Comparison of ENCODE assay signal across 8 cellular contexts in genomic region chr11:94885133-94885532, GRCh38.
DNase-seq lines count a peak whose midpoint lies in the region; ATAC-seq and TF ChIP-seq lines count a peak whose summit lies in the region.
"Had no signal": no experiment of that assay in that cellular context is flagged by ENCODE, and none has a peak within 500 bp of the region (broad histone marks: within the 10 kb centered on the region; RNA-seq: fewer than 3 reads in every experiment).

No MANE protein-coding gene starts in this region.

- TF ChIP-seq CTCF in lung (IDR thresholded peaks at IDR 0.05; ENCODE audit: control extremely low read depth, extremely low read depth) = no peak

- H2AFZ ChIP-seq in Karpas-422 (ENCODE audit: low read length) = no peak overlapping the region

- H3K4me2 ChIP-seq in Karpas-422 (ENCODE audit: low read depth, low read length, poor library complexity, severe bottlenecking) = no peak overlapping the region
- H3K4me2 ChIP-seq: SK-N-SH had no signal

- H3K4me1 ChIP-seq in lung (ENCODE audit: control insufficient read depth in 2 of 2, insufficient read depth in 2 of 2, low read length in 2 of 2) = no peaks in the 10 kb centered on the region
- H3K4me1 ChIP-seq in Karpas-422 (ENCODE audit: low read length) = no peaks in the 10 kb centered on the region

- H4K20me1 ChIP-seq in Karpas-422 (ENCODE audit: insufficient read depth, low read depth, low read length) = no peaks in the 10 kb centered on the region

- ATAC-seq in GM18907 (IDR thresholded peaks at IDR 0.05; ENCODE audit: unreplicated experiment) = peak; percentile 90
- ATAC-seq in HG02852 (IDR thresholded peaks at IDR 0.05; ENCODE audit: unreplicated experiment) = peak; percentile 67
- no peak for ATAC-seq in lung (ENCODE audit: insufficient read depth, low FRiP score)
- ATAC-seq in HG02884 (IDR thresholded peaks at IDR 0.05; ENCODE audit: unreplicated experiment) = no peak

- no peaks in the 10 kb centered on the region for H3K9me2 ChIP-seq in Karpas-422 (replicated peaks; ENCODE audit: insufficient read depth, low read length)
- H3K9me2 ChIP-seq: SK-N-SH had no signal

- H3K79me2 ChIP-seq in Karpas-422 (ENCODE audit: low read length) = no peaks in the 10 kb centered on the region

- H3K4me3 ChIP-seq in lung (no peak overlapping the region), Karpas-422 (ENCODE audit: low read length) (no peak overlapping the region)

- no peak overlapping the region for H3K27ac ChIP-seq in lung (ENCODE audit: low read depth in 1 of 2, low read length in 1 of 2)
- H3K27ac ChIP-seq in Karpas-422 (ENCODE audit: low read length) = no peak overlapping the region

- WGBS in lung, 2 donors = 63 to 68% methylated on average over 5 of the region's 5 CpGs

- H3K27me3 ChIP-seq in lung (ENCODE audit: control insufficient read depth, insufficient read depth) (no peaks in the 10 kb centered on the region), Karpas-422 (ENCODE audit: low read length) (no peaks in the 10 kb centered on the region)

- DNase-seq in NCI-H2196 treated with DMSO at 0.1 percent for 48 hours (lab: John Stamatoyannopoulos, UW; ENCODE audit: unreplicated experiment) (peak; percentile 79), lung (ENCODE audit: low spot score) (peak; percentile 26), Karpas-422 (no peak), NCI-H2107 treated with DMSO at 0.1 percent for 48 hours (lab: John Stamatoyannopoulos, UW; ENCODE audit: unreplicated experiment) (no peak)
- DNase-seq: SK-N-SH had no signal

- peaks cover 0 to 10% of the 10 kb centered on the region in 2 donors for H3K36me3 ChIP-seq in lung (ENCODE audit: control insufficient read depth in 2 of 2, insufficient read depth in 2 of 2, low read length in 2 of 2)
- no peaks in the 10 kb centered on the region for H3K36me3 ChIP-seq in Karpas-422 (ENCODE audit: insufficient read depth, low read length)

- no peaks in the 10 kb centered on the region for H3K9me3 ChIP-seq in lung (ENCODE audit: control insufficient read depth in 2 of 2, insufficient read depth in 1 of 2, low read length in 1 of 2)
- no peaks in the 10 kb centered on the region; the same call in 1 of the 2 replicates for H3K9me3 ChIP-seq in Karpas-422 (ENCODE audit: low read length)
- H3K9me3 ChIP-seq: SK-N-SH had no signal

- no peak overlapping the region for H3K9ac ChIP-seq in Karpas-422 (ENCODE audit: low read length)
- H3K9ac ChIP-seq: SK-N-SH had no signal

Comparison
In these comparisons a context has a peak if more than half of its experiments do, and no peak if none do; other contexts are left out.
1. ATAC-seq: peak in GM18907 (single experiment) and HG02852 (single experiment); none in lung (single experiment) and HG02884 (single experiment).
2. DNase-seq: peak in NCI-H2196 treated with DMSO at 0.1 percent for 48 hours (single experiment) and lung (single experiment); none in Karpas-422 (single experiment) and NCI-H2107 treated with DMSO at 0.1 percent for 48 hours (single experiment).